ENCODE assay signal across 7 cellular contexts in the genomic region with DNA sequence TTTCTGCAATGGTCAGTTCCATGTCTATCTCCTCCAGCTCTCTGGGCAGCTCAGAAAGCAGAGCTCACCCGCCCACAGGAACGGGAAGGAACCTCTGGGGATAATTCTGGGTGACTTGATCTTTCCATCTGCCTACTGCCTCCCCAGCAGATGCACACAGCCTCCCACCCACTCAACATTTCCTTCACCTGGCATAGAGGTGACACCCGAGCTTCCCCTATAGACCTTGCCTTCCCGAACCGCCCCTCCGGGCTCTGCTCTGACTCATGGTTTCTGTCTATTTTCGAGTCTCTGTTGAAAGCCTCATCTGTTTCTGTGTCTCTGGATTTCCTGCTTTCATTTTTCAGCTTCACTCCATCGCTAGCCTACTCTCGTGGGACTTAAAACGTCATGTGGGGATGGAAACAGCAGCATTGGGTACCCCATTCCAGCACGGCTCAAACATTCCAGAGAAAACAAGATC. TPM values are rescaled to one million over a fixed set of nuclear protein-coding genes. Genes with fewer than 3 reads are reported as not detected.
DNase-seq lines count a peak whose midpoint lies in the region; ATAC-seq and FAIRE-seq lines count a peak whose summit lies in the region.

No MANE protein-coding gene starts in this region.

- DNase-seq in GM19239 (ENCODE audit: insufficient read length, low spot score): peak; percentile 73
- peak; percentile 88 to 91 for DNase-seq in activated CD4-positive, alpha-beta T cell treated with anti-CD3 and anti-CD28 coated beads for 4 hours
- peak; percentile 57 for DNase-seq in effector CD4-positive, alpha-beta T cell
- DNase-seq in sciatic nerve (ENCODE audit: low spot score): no peak
- DNase-seq in OCI-M2 (lab: John Stamatoyannopoulos, UW; ENCODE audit: unreplicated experiment): no peak
- DNase-seq in pons (ENCODE audit: low spot score): no peak

- FAIRE-seq in GM19239 (lab: Jason Lieb, UNC): peak; percentile 97

- ATAC-seq in HG03108 (IDR thresholded peaks at IDR 0.05; ENCODE audit: unreplicated experiment) (peak; percentile 89), sciatic nerve (peak; percentile 68)

- intact Hi-C loops in sciatic nerve (cut with DNase I): no loop called here

RNA-seq across cellular contexts. Expression of gene GGA3, which starts 11.4 kb away (rescaled TPM):
- total RNA-seq in sciatic nerve: 75.0 TPM

RNA-seq across cellular contexts. Expression of gene MRPS7, which starts 11.6 kb away (rescaled TPM):
- 21.8 TPM for total RNA-seq in sciatic nerve

RNA-seq across cellular contexts. Expression of gene MIF4GD, which starts 21.0 kb away (rescaled TPM):
- total RNA-seq in sciatic nerve: 26.2 TPM

RNA-seq across cellular contexts. Expression of gene SLC25A19, which starts 39.2 kb away (rescaled TPM):
- 22.5 TPM for total RNA-seq in sciatic nerve

RNA-seq across cellular contexts. Expression of gene NUP85, which starts 44.6 kb away (rescaled TPM):
- 71.1 TPM for total RNA-seq in sciatic nerve

Comparison
In these comparisons a context has a peak if more than half of its experiments do, and no peak if none do; other contexts are left out.
1. DNase-seq: peak in GM19239 (single experiment), activated CD4-positive, alpha-beta T cell treated with anti-CD3 and anti-CD28 coated beads for 4 hours (2 of 2) and effector CD4-positive, alpha-beta T cell (single experiment); none in sciatic nerve (single experiment), OCI-M2 (single experiment) and pons (single experiment).